In genomic region chr7:74412061-74412460, GRCh38 we compare ENCODE assay signal across 20 cellular contexts. TPM values are rescaled to one million over a fixed set of nuclear protein-coding genes. Genes with fewer than 3 reads are reported as not detected.
DNase-seq lines count a peak whose midpoint lies in the region; ATAC-seq and TF ChIP-seq lines count a peak whose summit lies in the region.
"Had no signal": no experiment of that assay in that cellular context is flagged by ENCODE, and none has a peak within 500 bp of the region (broad histone marks: within the 10 kb centered on the region; RNA-seq: fewer than 3 reads in every experiment).

No MANE protein-coding gene starts in this region.

- H3K9me3 Mint-ChIP-seq in activated naive CD4-positive, alpha-beta T cell treated with anti-CD3 and anti-CD28 coated beads for 36 hours, result no peaks in the 10 kb centered on the region
- H3K9me3 Mint-ChIP-seq: activated naive CD8-positive, alpha-beta T cell treated with anti-CD3 and anti-CD28 coated beads, Interleukin-2, amount 10 ng/mL, durations not matched to agents 7 days and 5 days; activated T-helper 2 cell treated with anti-CD3 and anti-CD28 coated beads, Interferon-gamma antibody, Interleukin-2, Interleukin-4, amounts not matched to agents 10 μg/mL and 5 μg/mL and 100 μg/mL, durations not matched to agents 14 hours and 24 hours and 36 hours; CD4-positive, CD25-positive, alpha-beta regulatory T cell; stimulated activated effector memory CD8-positive, alpha-beta T cell treated with anti-CD3 and anti-CD28 coated beads, Interleukin-12 subunit alpha, Interleukin-12 subunit beta, amount 100 ng/mL, for 72 hours; WTC11 had no signal

- ATAC-seq in DND-41 (ENCODE audit: insufficient read depth, low read depth), result peak; percentile 44; the same call in 1 of the 3 replicates
- ATAC-seq in stimulated activated naive CD8-positive, alpha-beta T cell treated with anti-CD3 and anti-CD28 coated beads, Interleukin-15, Interleukin-2, amounts not matched to agents 100 U/mL and 50 U/mL, for 24 hours, result no peak
- ATAC-seq: stimulated activated effector memory CD8-positive, alpha-beta T cell treated with anti-CD3 and anti-CD28 coated beads, Interleukin-12 subunit alpha, Interleukin-12 subunit beta, amount 100 ng/mL, for 72 hours; WTC11 had no signal

- H3K79me2 ChIP-seq in DND-41 (ENCODE audit: insufficient read depth, low read length), result no peaks in the 10 kb centered on the region

- H4K20me1 ChIP-seq in DND-41 (ENCODE audit: insufficient read depth, low read length), result no peaks in the 10 kb centered on the region

- peak; percentile 21 for DNase-seq in A172 (ENCODE audit: low spot score)
- no peak for DNase-seq in DND-41
- peak; percentile 97 for DNase-seq in NCI-H2171 treated with DMSO at 0.1 percent for 48 hours (lab: John Stamatoyannopoulos, UW)
- DNase-seq in RPMI8226, result peak; percentile 9
- no peak for DNase-seq in activated naive CD4-positive, alpha-beta T cell treated with anti-CD3 and anti-CD28 coated beads for 36 hours
- DNase-seq in stimulated activated naive CD8-positive, alpha-beta T cell treated with anti-CD3 and anti-CD28 coated beads, Interleukin-15, Interleukin-2, amounts not matched to agents 100 U/mL and 50 U/mL, for 24 hours, result no peak
- no peak for DNase-seq in ovary
- DNase-seq in epidermal melanocyte (ENCODE audit: insufficient read length, low spot score), result no peak
- DNase-seq: activated naive CD8-positive, alpha-beta T cell treated with anti-CD3 and anti-CD28 coated beads, Interleukin-2, amount 10 ng/mL, durations not matched to agents 7 days and 5 days; CD4-positive, CD25-positive, alpha-beta regulatory T cell; effector CD4-positive, alpha-beta T cell; foreskin melanocyte; hypothalamus; Karpas-422; NCI-H69; PC-9; T-helper 2 cell had no signal

- no peak for TF ChIP-seq POLR2A in ovary (IDR thresholded peaks at IDR 0.05)

- H3K27ac ChIP-seq in DND-41 (ENCODE audit: low read length) (no peak overlapping the region), ovary (no peak overlapping the region)
- H3K27ac ChIP-seq: PC-9 had no signal

- CTCF ChIA-PET in activated naive CD4-positive, alpha-beta T cell treated with anti-CD3 and anti-CD28 coated beads for 36 hours (lab: Charles Lee), result interaction anchor here (0.6 kb wide), 2 partner anchors 103 to 330 kb away, joined by 3 read pairs; no protein-coding TSS in a partner anchor

- H3K9ac ChIP-seq in DND-41 (ENCODE audit: low read depth, low read length), result no peak overlapping the region

- no peak for TF ChIP-seq EP300 in ovary (IDR thresholded peaks at IDR 0.05)

- no peak overlapping the region for H3K4me2 ChIP-seq in DND-41 (ENCODE audit: insufficient read depth, low read length)
- H3K4me2 ChIP-seq: PC-9 had no signal

- no peaks in the 10 kb centered on the region for H3K27me3 Mint-ChIP-seq in activated naive CD4-positive, alpha-beta T cell treated with anti-CD3 and anti-CD28 coated beads for 36 hours (ENCODE audit: low read depth)

- H3K4me3 ChIP-seq in DND-41 (ENCODE audit: low read depth in 1 of 2, low read length in 2 of 2), result no peak overlapping the region
- H3K4me3 ChIP-seq in ovary, result no peak overlapping the region
- H3K4me3 ChIP-seq: PC-9 had no signal

- intact Hi-C loops in activated naive CD4-positive, alpha-beta T cell treated with anti-CD3 and anti-CD28 coated beads for 36 hours (cut with micrococcal nuclease), result no loop called here
- intact Hi-C loops in ovary (cut with DNase I), result no loop called here

- H3K27ac Mint-ChIP-seq in activated naive CD4-positive, alpha-beta T cell treated with anti-CD3 and anti-CD28 coated beads for 36 hours, result no peak overlapping the region
- H3K27ac Mint-ChIP-seq: activated naive CD8-positive, alpha-beta T cell treated with anti-CD3 and anti-CD28 coated beads, Interleukin-2, amount 10 ng/mL, durations not matched to agents 7 days and 5 days; activated T-helper 2 cell treated with anti-CD3 and anti-CD28 coated beads, Interferon-gamma antibody, Interleukin-2, Interleukin-4, amounts not matched to agents 10 μg/mL and 5 μg/mL and 100 μg/mL, durations not matched to agents 14 hours and 24 hours and 36 hours; stimulated activated effector memory CD8-positive, alpha-beta T cell treated with anti-CD3 and anti-CD28 coated beads, Interleukin-12 subunit alpha, Interleukin-12 subunit beta, amount 100 ng/mL, for 72 hours; WTC11 had no signal

- TF ChIP-seq CTCF in DND-41 (IDR thresholded peaks at IDR 0.05; ENCODE audit: borderline replicate concordance, extremely low read depth, low read length, poor library complexity, severe bottlenecking), result no peak
- TF ChIP-seq CTCF in ovary (IDR thresholded peaks at IDR 0.05), result no peak

- no peaks in the 10 kb centered on the region for H3K36me3 Mint-ChIP-seq in activated naive CD4-positive, alpha-beta T cell treated with anti-CD3 and anti-CD28 coated beads for 36 hours (ENCODE audit: low read depth)
- H3K36me3 Mint-ChIP-seq: activated naive CD8-positive, alpha-beta T cell treated with anti-CD3 and anti-CD28 coated beads, Interleukin-2, amount 10 ng/mL, durations not matched to agents 7 days and 5 days; CD4-positive, CD25-positive, alpha-beta regulatory T cell; stimulated activated effector memory CD8-positive, alpha-beta T cell treated with anti-CD3 and anti-CD28 coated beads, Interleukin-12 subunit alpha, Interleukin-12 subunit beta, amount 100 ng/mL, for 72 hours; WTC11 had no signal

- WGBS in ovary, 3 donors, result 21 to 38% (median 23%) methylated on average over 5 of the region's 5 CpGs

- no peaks in the 10 kb centered on the region for H3K4me1 ChIP-seq in DND-41 (ENCODE audit: insufficient read depth, low read length)
- H3K4me1 ChIP-seq in ovary (ENCODE audit: insufficient read depth), result no peaks in the 10 kb centered on the region

- no peak overlapping the region for H2AFZ ChIP-seq in DND-41 (ENCODE audit: low read depth, low read length)
- H2AFZ ChIP-seq: PC-9 had no signal

- H3K36me3 ChIP-seq in DND-41 (ENCODE audit: insufficient read depth, low read length), result no peaks in the 10 kb centered on the region
- H3K36me3 ChIP-seq in ovary, result no peaks in the 10 kb centered on the region

- no peak overlapping the region for H3K4me3 Mint-ChIP-seq in activated naive CD4-positive, alpha-beta T cell treated with anti-CD3 and anti-CD28 coated beads for 36 hours
- H3K4me3 Mint-ChIP-seq: activated naive CD8-positive, alpha-beta T cell treated with anti-CD3 and anti-CD28 coated beads, Interleukin-2, amount 10 ng/mL, durations not matched to agents 7 days and 5 days; CD4-positive, CD25-positive, alpha-beta regulatory T cell; stimulated activated effector memory CD8-positive, alpha-beta T cell treated with anti-CD3 and anti-CD28 coated beads, Interleukin-12 subunit alpha, Interleukin-12 subunit beta, amount 100 ng/mL, for 72 hours; WTC11 had no signal

- H3K9me3 ChIP-seq in DND-41 (ENCODE audit: insufficient read depth, low read length, severe bottlenecking) (no peaks in the 10 kb centered on the region), ovary (no peaks in the 10 kb centered on the region)

- no peaks in the 10 kb centered on the region for H3K27me3 ChIP-seq in DND-41 (ENCODE audit: insufficient read depth, low read length, poor library complexity)
- H3K27me3 ChIP-seq in ovary, result no peaks in the 10 kb centered on the region

- no peaks in the 10 kb centered on the region for H3K4me1 Mint-ChIP-seq in activated naive CD4-positive, alpha-beta T cell treated with anti-CD3 and anti-CD28 coated beads for 36 hours (ENCODE audit: low read depth)
- H3K4me1 Mint-ChIP-seq: CD4-positive, CD25-positive, alpha-beta regulatory T cell; stimulated activated effector memory CD8-positive, alpha-beta T cell treated with anti-CD3 and anti-CD28 coated beads, Interleukin-12 subunit alpha, Interleukin-12 subunit beta, amount 100 ng/mL, for 72 hours; WTC11 had no signal

RNA-seq across cellular contexts. Expression of gene GTF2IRD1, which starts 41.6 kb away (rescaled TPM):
- total RNA-seq in A172 (2014; rRNA removed; shearing (Covaris generic)), result 25.2 and 54.7 TPM in 2 replicates
- total RNA-seq in activated naive CD4-positive, alpha-beta T cell treated with anti-CD3 and anti-CD28 coated beads for 36 hours, result 1 to 10 TPM; 2.9 to 5.5 TPM
- total RNA-seq in ovary, result 10 to 100 TPM; 13.4 to 39.0 (median 29.5) TPM
- polyA plus RNA-seq in ovary, result 10 to 100 TPM; 12.0 to 17.1 TPM

Comparison
In these comparisons a context has a peak if more than half of its experiments do, and no peak if none do; other contexts are left out.
1. DNase-seq: peak in A172 (single experiment), NCI-H2171 treated with DMSO at 0.1 percent for 48 hours (single experiment) and RPMI8226 (single experiment); none in DND-41 (single experiment), activated naive CD4-positive, alpha-beta T cell treated with anti-CD3 and anti-CD28 coated beads for 36 hours (single experiment), stimulated activated naive CD8-positive, alpha-beta T cell treated with anti-CD3 and anti-CD28 coated beads, Interleukin-15, Interleukin-2, amounts not matched to agents 100 U/mL and 50 U/mL, for 24 hours (single experiment), ovary (0 of 5) and epidermal melanocyte (single experiment).